In genomic region chr20:9610665-9611064, GRCh38 we compare ENCODE assay signal across 18 cellular contexts.
"Had no signal": no experiment of that assay in that cellular context is flagged by ENCODE, and none has a peak within 500 bp of the region (broad histone marks: within the 10 kb centered on the region; RNA-seq: fewer than 3 reads in every experiment).

No MANE protein-coding gene starts in this region.

- H3K27ac Mint-ChIP-seq: dendritic cell treated with granulocyte-macrophage colony-stimulating factor and Interleukin-4, amounts not matched to agents 40 ng/mL and 50 ng/mL, for 4 days; effector memory CD8-positive, alpha-beta T cell; endodermal cell; mesothelial cell of epicardium had no signal

- H3K36me3 Mint-ChIP-seq: mesothelial cell of epicardium had no signal

- H3K4me3 Mint-ChIP-seq: dendritic cell treated with granulocyte-macrophage colony-stimulating factor and Interleukin-4, amounts not matched to agents 40 ng/mL and 50 ng/mL, for 4 days; effector memory CD8-positive, alpha-beta T cell; endodermal cell; mesothelial cell of epicardium had no signal

- H3K4me1 Mint-ChIP-seq: endodermal cell, mesothelial cell of epicardium had no signal

- H3K4me3 ChIP-seq: colonic mucosa, esophagus squamous epithelium, gastrocnemius medialis, heart right ventricle, left lung, lower lobe of right lung, mucosa of descending colon had no signal

- H3K4me1 ChIP-seq: colonic mucosa, esophagus squamous epithelium, gastrocnemius medialis, heart right ventricle, left lung, lower lobe of right lung had no signal

- DNase-seq: colonic mucosa; cortex of kidney; effector CD8-positive, alpha-beta T cell; effector memory CD8-positive, alpha-beta T cell; endodermal cell; esophagus squamous epithelium; foreskin melanocyte; gastrocnemius medialis; glutamatergic neuron; heart right ventricle; left cardiac atrium; left lung; left ventricle myocardium superior; lower lobe of right lung; mesenchymal stem cell; mucosa of descending colon had no signal

- H3K9me3 Mint-ChIP-seq: effector memory CD8-positive, alpha-beta T cell; endodermal cell had no signal

- H3K27me3 ChIP-seq: colonic mucosa, esophagus squamous epithelium, gastrocnemius medialis, left lung had no signal

- H3K9me3 ChIP-seq: colonic mucosa, esophagus squamous epithelium, gastrocnemius medialis, heart right ventricle, left lung, lower lobe of right lung, mucosa of descending colon had no signal

- H3K27ac ChIP-seq: colonic mucosa, esophagus squamous epithelium, gastrocnemius medialis, heart right ventricle, left lung, lower lobe of right lung had no signal

- H3K36me3 ChIP-seq: colonic mucosa, esophagus squamous epithelium, gastrocnemius medialis, heart right ventricle, left lung, lower lobe of right lung had no signal
